ENCODE assay signal across 9 cellular contexts in genomic region chr4:147831452-147832192, GRCh38.
A peak's percentile ranks its signal among the peaks of the same experiment; 100 is the strongest.
DNase-seq lines count a peak whose midpoint lies in the region; ATAC-seq and FAIRE-seq lines count a peak whose summit lies in the region.
"Had no signal": no experiment of that assay in that cellular context is flagged by ENCODE, and none has a peak within 500 bp of the region (broad histone marks: within the 10 kb centered on the region; RNA-seq: fewer than 3 reads in every experiment).

No MANE protein-coding gene starts in this region.

- peaks cover 4% of the 10 kb centered on the region for H3K9me3 Mint-ChIP-seq in stimulated activated memory B cell treated with anti-CD40 and anti-IgM and Interleukin-4, amounts not matched to agents 10 μg/mL and 1 μg/mL and 100 μg/mL, for 72 hours

- peaks cover 10% of the 10 kb centered on the region for H3K27me3 Mint-ChIP-seq in stimulated activated memory B cell treated with anti-CD40 and anti-IgM and Interleukin-4, amounts not matched to agents 10 μg/mL and 1 μg/mL and 100 μg/mL, for 72 hours

- no peaks in the 10 kb centered on the region for H3K36me3 ChIP-seq in skeletal muscle tissue (ENCODE audit: control insufficient read depth in 3 of 3, insufficient read depth in 3 of 3, low read length in 3 of 3)

- H3K9me3 ChIP-seq in skeletal muscle tissue (ENCODE audit: control insufficient read depth in 3 of 3, low read length in 3 of 3) = no peaks in the 10 kb centered on the region

- no peak overlapping the region for H3K27ac Mint-ChIP-seq in stimulated activated memory B cell treated with anti-CD40 and anti-IgM and Interleukin-4, amounts not matched to agents 10 μg/mL and 1 μg/mL and 100 μg/mL, for 72 hours

- peak overlapping the region in 1 of 3 donors; percentile 25 for H3K4me3 ChIP-seq in skeletal muscle tissue (ENCODE audit: low read length in 3 of 3)

- DNase-seq in GM19239 (ENCODE audit: insufficient read length, low spot score) (no peak), SKM-1 treated with dmso at 0.1 percent for 144 hours (lab: John Stamatoyannopoulos, UW; ENCODE audit: unreplicated experiment) (peak; percentile 57), left ventricle myocardium superior (no peak), midbrain (lab: John Stamatoyannopoulos, UW) (no peak), NCI-H1436 (lab: John Stamatoyannopoulos, UW) (no peak)

- ATAC-seq in left ventricle myocardium superior (peak; percentile 51), GM18867 (IDR thresholded peaks at IDR 0.05; ENCODE audit: unreplicated experiment) (no peak)
- no peak for ATAC-seq in stimulated activated memory B cell treated with anti-CD40 and anti-IgM and Interleukin-4, amounts not matched to agents 10 μg/mL and 1 μg/mL and 100 μg/mL, for 72 hours

- peaks cover under 1% of the 10 kb centered on the region for H3K4me1 Mint-ChIP-seq in stimulated activated memory B cell treated with anti-CD40 and anti-IgM and Interleukin-4, amounts not matched to agents 10 μg/mL and 1 μg/mL and 100 μg/mL, for 72 hours

- H3K4me1 ChIP-seq in skeletal muscle tissue (ENCODE audit: control insufficient read depth in 3 of 3, insufficient read depth in 3 of 3, low read length in 3 of 3) = peaks cover 34 to 47% (median 40%) of the 10 kb centered on the region in 3 donors

- H3K9ac ChIP-seq in skeletal muscle tissue (ENCODE audit: low read depth in 1 of 3, low read length in 3 of 3) = peak overlapping the region in 2 of 3 donors; percentile 37 to 54

- no peak overlapping the region for H3K4me3 Mint-ChIP-seq in stimulated activated memory B cell treated with anti-CD40 and anti-IgM and Interleukin-4, amounts not matched to agents 10 μg/mL and 1 μg/mL and 100 μg/mL, for 72 hours

- peak overlapping the region; percentile 90 for H3K27ac ChIP-seq in skeletal muscle tissue (ENCODE audit: low read depth, low read length)

- intact Hi-C loops in left ventricle myocardium superior (cut with micrococcal nuclease) = no loop called here

- no peaks in the 10 kb centered on the region for H3K27me3 ChIP-seq in skeletal muscle tissue (ENCODE audit: control insufficient read depth in 3 of 3, insufficient read depth in 3 of 3, low read length in 3 of 3)

- FAIRE-seq in GM19239 (lab: Jason Lieb, UNC) = peak; percentile 68
- FAIRE-seq: TTC549 had no signal

- no peaks in the 10 kb centered on the region for H3K36me3 Mint-ChIP-seq in stimulated activated memory B cell treated with anti-CD40 and anti-IgM and Interleukin-4, amounts not matched to agents 10 μg/mL and 1 μg/mL and 100 μg/mL, for 72 hours
